Comparison of ENCODE assay signal across 17 cellular contexts in genomic region chr20:41456341-41456740, GRCh38.
"Had no signal": no experiment of that assay in that cellular context is flagged by ENCODE, and none has a peak within 500 bp of the region (broad histone marks: within the 10 kb centered on the region; RNA-seq: fewer than 3 reads in every experiment).

No MANE protein-coding gene starts in this region.

- ATAC-seq: activated T-cell treated with anti-CD3 and anti-CD28 coated beads, Interleukin-2, amount 50 U/mL, for 72 hours; natural killer cell had no signal

- H3K27ac ChIP-seq: coronary artery had no signal

- H3K4me3 ChIP-seq: coronary artery had no signal

- DNase-seq: activated CD4-positive, alpha-beta T cell treated with anti-CD3 and anti-CD28 coated beads, Interleukin-2, amount 10 ng/mL, durations not matched to agents 7 days and 5 days; activated CD8-positive, alpha-beta memory T cell treated with anti-CD3 and anti-CD28 coated beads, Interleukin-2, amount 50 U/mL, for 48 hours; activated gamma-delta T cell treated with Interleukin-2 at 50 U/mL for 16 hours; activated T-cell treated with anti-CD3 and anti-CD28 coated beads, Interleukin-2, amount 50 U/mL, for 72 hours; effector memory CD4-positive, alpha-beta T cell; glutamatergic neuron; immature natural killer cell; mesenchymal stem cell; natural killer cell; nucleus accumbens; small intestine; stimulated activated CD4-positive, alpha-beta T cell treated with anti-CD3 and anti-CD28 coated beads, Interleukin-4, amount 100 ng/mL, for 4 hours; stimulated activated CD8-positive, alpha-beta memory T cell treated with anti-CD3 and anti-CD28 coated beads, Interleukin-4, amount 100 ng/mL, for 48 hours; stimulated activated naive CD4-positive, alpha-beta T cell treated with Interleukin-2 at 50 U/mL for 16 hours; substantia nigra; trophoblast cell had no signal
